In the genomic region with DNA sequence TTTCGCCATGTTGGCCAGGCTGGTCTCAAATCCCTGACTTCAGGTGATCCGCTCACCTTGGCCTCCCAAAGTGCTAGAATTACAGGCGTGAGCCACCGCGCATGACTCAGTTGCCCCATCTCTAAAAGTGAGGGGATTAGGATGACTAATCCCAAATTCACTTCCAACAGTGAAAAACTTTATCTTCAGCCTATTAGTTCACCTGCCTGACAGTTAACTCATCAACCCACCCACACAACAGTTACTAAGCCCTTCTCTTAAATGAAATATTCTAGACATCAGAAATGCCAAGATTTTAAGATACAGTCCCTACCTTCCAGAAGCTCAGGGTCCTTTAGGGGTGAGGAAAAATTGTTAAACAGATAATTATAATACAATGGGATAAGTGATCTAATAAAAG, we compare ENCODE assay signal across 17 cellular contexts. TPM values are rescaled to one million over a fixed set of nuclear protein-coding genes. Genes with fewer than 3 reads are reported as not detected.
DNase-seq lines count a peak whose midpoint lies in the region; ATAC-seq and TF ChIP-seq lines count a peak whose summit lies in the region.
"Had no signal": no experiment of that assay in that cellular context is flagged by ENCODE, and none has a peak within 500 bp of the region (broad histone marks: within the 10 kb centered on the region; RNA-seq: fewer than 3 reads in every experiment).

No MANE protein-coding gene starts in this region.

- intact Hi-C loops in activated CD4-positive, alpha-beta T cell treated with anti-CD3 and anti-CD28 coated beads for 36 hours (cut with DNase I, micrococcal nuclease): no loop called here
- intact Hi-C loops in ovary (cut with DNase I): loop anchor here in 2 of 4 donors (5.0 to 10.0 kb wide), 3 partner anchors 34 to 289 kb away; a partner anchor contains a TSS

- no peaks in the 10 kb centered on the region for H3K9me2 ChIP-seq in GM23338 (ENCODE audit: insufficient read depth)

- H4K20me1 ChIP-seq in GM23338 (replicated peaks; ENCODE audit: insufficient read depth): no peaks in the 10 kb centered on the region
- no peaks in the 10 kb centered on the region for H4K20me1 ChIP-seq in osteoblast (ENCODE audit: insufficient read depth, low read length)

- peaks cover 34% of the 10 kb centered on the region for H3K36me3 Mint-ChIP-seq in activated CD4-positive, alpha-beta T cell treated with anti-CD3 and anti-CD28 coated beads for 36 hours (ENCODE audit: low read depth)
- peaks cover 44% of the 10 kb centered on the region for H3K36me3 Mint-ChIP-seq in GM23338 (ENCODE audit: low read depth)
- H3K36me3 Mint-ChIP-seq in activated naive CD8-positive, alpha-beta T cell treated with anti-CD3 and anti-CD28 coated beads, Interleukin-2, amount 10 ng/mL, durations not matched to agents 7 days and 5 days: peaks cover 16% of the 10 kb centered on the region

- peak overlapping the region; percentile 64 for H3K27ac Mint-ChIP-seq in activated CD4-positive, alpha-beta T cell treated with anti-CD3 and anti-CD28 coated beads for 36 hours
- H3K27ac Mint-ChIP-seq in GM23338: no peak overlapping the region
- H3K27ac Mint-ChIP-seq in activated naive CD8-positive, alpha-beta T cell treated with anti-CD3 and anti-CD28 coated beads, Interleukin-2, amount 10 ng/mL, durations not matched to agents 7 days and 5 days: no peak overlapping the region

- peak overlapping the region; percentile 12 for H3K4me3 Mint-ChIP-seq in activated CD4-positive, alpha-beta T cell treated with anti-CD3 and anti-CD28 coated beads for 36 hours
- peak overlapping the region; percentile 19; the same call in 1 of the 3 replicates for H3K4me3 Mint-ChIP-seq in GM23338
- peak overlapping the region; percentile 19 for H3K4me3 Mint-ChIP-seq in activated naive CD8-positive, alpha-beta T cell treated with anti-CD3 and anti-CD28 coated beads, Interleukin-2, amount 10 ng/mL, durations not matched to agents 7 days and 5 days

- TF ChIP-seq EP300 in ovary (IDR thresholded peaks at IDR 0.05): no peak

- H3F3A ChIP-seq in GM23338 (replicated peaks; ENCODE audit: low read depth): 0 out of 2 replicates have a peak, but pooled peaks cover 5% of the 10 kb centered on the region

- POLR2A ChIA-PET in activated CD4-positive, alpha-beta T cell treated with anti-CD3 and anti-CD28 coated beads for 36 hours (lab: Charles Lee): interaction anchor here (0.6 kb wide), 1 partner anchor 193 kb away, joined by 3 read pairs; no protein-coding TSS in a partner anchor
- POLR2A ChIA-PET in activated naive CD8-positive, alpha-beta T cell treated with anti-CD3 and anti-CD28 coated beads, Interleukin-2, amount 10 ng/mL, durations not matched to agents 7 days and 5 days (lab: Charles Lee): no interaction called here

- peaks cover 6% of the 10 kb centered on the region; the same call in 1 of the 2 replicates for H3K36me3 ChIP-seq in GM23338 (ENCODE audit: insufficient read depth)
- peaks cover 38% of the 10 kb centered on the region for H3K36me3 ChIP-seq in osteoblast (ENCODE audit: insufficient read depth, low read length)
- no peaks in the 10 kb centered on the region for H3K36me3 ChIP-seq in ovary

- no peak overlapping the region for H3K4me2 ChIP-seq in GM23338
- H3K4me2 ChIP-seq in osteoblast (ENCODE audit: insufficient read depth, low read length): no peak overlapping the region

- WGBS in ovary, 3 donors: 96 to 97% (median 97%) methylated on average over 5 of the region's 5 CpGs

- H3K9me3 ChIP-seq in osteoblast (ENCODE audit: low read depth, low read length): no peaks in the 10 kb centered on the region
- no peaks in the 10 kb centered on the region for H3K9me3 ChIP-seq in ovary
- H3K9me3 ChIP-seq: gastrocnemius medialis, transverse colon had no signal

- no peak overlapping the region for H2AFZ ChIP-seq in GM23338
- H2AFZ ChIP-seq in osteoblast (ENCODE audit: low read length): no peak overlapping the region

- H3K27me3 ChIP-seq in GM23338 (ENCODE audit: insufficient read depth) (peaks cover 7% of the 10 kb centered on the region; the same call in 1 of the 2 replicates), osteoblast (ENCODE audit: insufficient read depth, low read length) (no peaks in the 10 kb centered on the region), ovary (no peaks in the 10 kb centered on the region)
- H3K27me3 ChIP-seq: gastrocnemius medialis, transverse colon had no signal

- TF ChIP-seq CTCF in GM23338 (conservative IDR thresholded peaks at IDR 0.05; ENCODE audit: low read depth in 2 of 2): no peak
- no peak for TF ChIP-seq CTCF in osteoblast (IDR thresholded peaks at IDR 0.05; ENCODE audit: extremely low read depth, low read depth, low read length)
- no peak for TF ChIP-seq CTCF in ovary (IDR thresholded peaks at IDR 0.05)

- H3K4me1 ChIP-seq in GM23338 (ENCODE audit: insufficient read depth) (peaks cover 10% of the 10 kb centered on the region), osteoblast (ENCODE audit: insufficient read depth, low read length) (peaks cover 26% of the 10 kb centered on the region), ovary (ENCODE audit: insufficient read depth) (peaks cover 4% of the 10 kb centered on the region)

- DNase-seq in activated CD4-positive, alpha-beta T cell treated with anti-CD3 and anti-CD28 coated beads for 36 hours: peak; percentile 24
- DNase-seq in activated CD4-positive, alpha-beta T cell treated with anti-CD3 and anti-CD28 coated beads, Interleukin-2, amount 50 U/mL, for 48 hours: no peak
- no peak for DNase-seq in GM23338 (ENCODE audit: low spot score)
- DNase-seq in activated naive CD8-positive, alpha-beta T cell treated with anti-CD3 and anti-CD28 coated beads, Interleukin-2, amount 10 ng/mL, durations not matched to agents 7 days and 5 days: no peak
- DNase-seq in osteoblast (ENCODE audit: insufficient read length, low spot score, missing footprints): no peak
- DNase-seq in LoVo (ENCODE audit: low spot score): no peak
- DNase-seq in ovary: no peak
- DNase-seq: 8988T; activated naive CD4-positive, alpha-beta T cell treated with Interleukin-2 at 50 U/mL for 16 hours; gastrocnemius medialis; NCI-H1930; NCI-H526; stimulated activated CD8-positive, alpha-beta memory T cell treated with anti-CD3 and anti-CD28 coated beads, Interleukin-4, amount 100 ng/mL, for 48 hours; transverse colon had no signal

- H3K27me3 Mint-ChIP-seq in activated CD4-positive, alpha-beta T cell treated with anti-CD3 and anti-CD28 coated beads for 36 hours: no peaks in the 10 kb centered on the region
- H3K27me3 Mint-ChIP-seq in GM23338 (ENCODE audit: insufficient read depth, low read depth, poor library complexity): peaks cover 7% of the 10 kb centered on the region
- H3K27me3 Mint-ChIP-seq in activated naive CD8-positive, alpha-beta T cell treated with anti-CD3 and anti-CD28 coated beads, Interleukin-2, amount 10 ng/mL, durations not matched to agents 7 days and 5 days: no peaks in the 10 kb centered on the region
- H3K27me3 Mint-ChIP-seq: central memory CD8-positive, alpha-beta T cell had no signal

- no peak overlapping the region for H3K27ac ChIP-seq in GM23338 (ENCODE audit: low read depth)
- peak overlapping the region; percentile 96 for H3K27ac ChIP-seq in osteoblast (ENCODE audit: low read depth, low read length)
- H3K27ac ChIP-seq in ovary: no peak overlapping the region

- no peak for TF ChIP-seq POLR2A in ovary (IDR thresholded peaks at IDR 0.05)

- H3K4me1 Mint-ChIP-seq in activated CD4-positive, alpha-beta T cell treated with anti-CD3 and anti-CD28 coated beads for 36 hours: peaks cover 34% of the 10 kb centered on the region
- peaks cover 14% of the 10 kb centered on the region for H3K4me1 Mint-ChIP-seq in GM23338
- peaks cover 27% of the 10 kb centered on the region for H3K4me1 Mint-ChIP-seq in activated naive CD8-positive, alpha-beta T cell treated with anti-CD3 and anti-CD28 coated beads, Interleukin-2, amount 10 ng/mL, durations not matched to agents 7 days and 5 days

- no peak for ATAC-seq in activated CD4-positive, alpha-beta T cell treated with anti-CD3 and anti-CD28 coated beads for 36 hours
- ATAC-seq in GM23338 (no peak), HG02763 (IDR thresholded peaks at IDR 0.05; ENCODE audit: unreplicated experiment) (no peak)
- ATAC-seq in activated naive CD8-positive, alpha-beta T cell treated with anti-CD3 and anti-CD28 coated beads, Interleukin-2, amount 10 ng/mL, durations not matched to agents 7 days and 5 days (ENCODE audit: low read depth): no peak
- ATAC-seq: gastrocnemius medialis, WTC11 had no signal

- H3K79me2 ChIP-seq in GM23338 (replicated peaks; ENCODE audit: insufficient read depth) (peaks cover 18% of the 10 kb centered on the region), osteoblast (ENCODE audit: insufficient read depth, low read length) (peaks cover 37% of the 10 kb centered on the region)

- CTCF ChIA-PET in activated CD4-positive, alpha-beta T cell treated with anti-CD3 and anti-CD28 coated beads for 36 hours (lab: Charles Lee): interaction anchor here (0.6 to 1.0 kb wide), 4 partner anchors 10 to 120 kb away, joined by 3 to 4 read pairs (median 3); no protein-coding TSS in a partner anchor

- no peaks in the 10 kb centered on the region for H3K9me3 Mint-ChIP-seq in activated CD4-positive, alpha-beta T cell treated with anti-CD3 and anti-CD28 coated beads for 36 hours (ENCODE audit: low read depth)
- no peaks in the 10 kb centered on the region for H3K9me3 Mint-ChIP-seq in GM23338
- H3K9me3 Mint-ChIP-seq in activated naive CD8-positive, alpha-beta T cell treated with anti-CD3 and anti-CD28 coated beads, Interleukin-2, amount 10 ng/mL, durations not matched to agents 7 days and 5 days: no peaks in the 10 kb centered on the region
- H3K9me3 Mint-ChIP-seq: central memory CD8-positive, alpha-beta T cell; WTC11 had no signal

- no peak overlapping the region for H3K4me3 ChIP-seq in GM23338
- H3K4me3 ChIP-seq in osteoblast (ENCODE audit: insufficient read depth, low read length): no peak overlapping the region
- H3K4me3 ChIP-seq in ovary: no peak overlapping the region

RNA-seq across cellular contexts. Expression of a gene that starts 2.0 kb away (rescaled TPM):
- 1 to 10 TPM; 3.1 to 4.9 TPM for total RNA-seq in activated CD4-positive, alpha-beta T cell treated with anti-CD3 and anti-CD28 coated beads for 36 hours
- total RNA-seq in GM23338 (2014; rRNA removed; shearing (Covaris generic)): 5.7 and 7.1 TPM in 2 replicates
- 3.9 and 5.3 TPM in 2 replicates for polyA plus RNA-seq in GM23338 (2016; fragmentation: Nextera tagmentation; extraction: Ambion mirVana)
- total RNA-seq in activated naive CD8-positive, alpha-beta T cell treated with anti-CD3 and anti-CD28 coated beads, Interleukin-2, amount 10 ng/mL, durations not matched to agents 7 days and 5 days: 1 to 10 TPM; 6.2 to 7.4 TPM
- 10.3 and 10.5 TPM in 2 replicates for total RNA-seq in osteoblast
- 10 to 100 TPM; 12.4 to 21.7 (median 14.0) TPM for total RNA-seq in ovary
- polyA plus RNA-seq in ovary: 10 to 100 TPM in 1 of 2 donors, 1 to 10 TPM in 1; 5.6 to 15.1 TPM

RNA-seq across cellular contexts. Expression of a gene that starts 34.6 kb away (rescaled TPM):
- total RNA-seq in activated CD4-positive, alpha-beta T cell treated with anti-CD3 and anti-CD28 coated beads for 36 hours: 10 to 100 TPM; 55.3 to 70.8 TPM
- total RNA-seq in GM23338 (2014; rRNA removed; shearing (Covaris generic)): 44.2 and 47.0 TPM in 2 replicates
- 18.7 and 23.0 TPM in 2 replicates for polyA plus RNA-seq in GM23338 (2016; fragmentation: Nextera tagmentation; extraction: Ambion mirVana)
- total RNA-seq in activated naive CD8-positive, alpha-beta T cell treated with anti-CD3 and anti-CD28 coated beads, Interleukin-2, amount 10 ng/mL, durations not matched to agents 7 days and 5 days: 100 to 1,000 TPM; 107 to 109 TPM
- total RNA-seq in osteoblast: 38.4 and 43.0 TPM in 2 replicates
- total RNA-seq in ovary: 100 to 1,000 TPM in 1 of 7 donors, 10 to 100 TPM in 6; 54.0 to 107 (median 67.0) TPM
- polyA plus RNA-seq in ovary: 10 to 100 TPM; 38.0 to 38.1 TPM
